Comparison of ENCODE assay signal across 17 cellular contexts in the genomic region with DNA sequence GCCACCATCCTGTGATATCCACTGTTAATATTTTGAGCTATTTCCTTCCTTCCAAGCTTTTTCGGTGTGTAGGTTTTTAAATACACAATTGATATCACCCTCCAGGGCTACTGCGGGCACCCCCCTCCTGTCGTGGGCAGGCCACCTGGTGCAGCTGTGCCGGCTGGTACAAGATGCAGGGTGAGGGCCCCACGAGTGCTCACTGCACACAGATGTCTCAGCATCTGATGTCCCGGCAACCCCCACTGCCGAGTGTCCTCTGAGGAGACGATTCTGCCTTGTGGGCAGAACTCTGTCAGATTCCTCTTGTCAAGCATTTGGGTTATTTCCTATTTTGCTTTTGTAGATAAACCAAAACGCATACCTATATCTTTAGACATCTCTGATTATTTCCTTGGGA. TPM values are rescaled to one million over a fixed set of nuclear protein-coding genes. Genes with fewer than 3 reads are reported as not detected.
A peak's percentile ranks its signal among the peaks of the same experiment; 100 is the strongest.
DNase-seq lines count a peak whose midpoint lies in the region; ATAC-seq and TF ChIP-seq lines count a peak whose summit lies in the region.
"Had no signal": no experiment of that assay in that cellular context is flagged by ENCODE, and none has a peak within 500 bp of the region (broad histone marks: within the 10 kb centered on the region; RNA-seq: fewer than 3 reads in every experiment).

No MANE protein-coding gene starts in this region.

- peaks cover 3% of the 10 kb centered on the region for H3K9me3 Mint-ChIP-seq in glutamatergic neuron (ENCODE audit: unreplicated experiment)
- H3K9me3 Mint-ChIP-seq in naive thymus-derived CD4-positive, alpha-beta T cell: peaks cover 0 to 33% (median 5%) of the 10 kb centered on the region in 11 donors
- H3K9me3 Mint-ChIP-seq in activated CD4-positive, alpha-beta memory T cell treated with anti-CD3 and anti-CD28 coated beads, Interleukin-2, amount 10 ng/mL, durations not matched to agents 7 days and 5 days: no peaks in the 10 kb centered on the region
- H3K9me3 Mint-ChIP-seq: GM23338 had no signal

- peaks cover 5% of the 10 kb centered on the region for H3K27me3 Mint-ChIP-seq in glutamatergic neuron (ENCODE audit: unreplicated experiment)
- H3K27me3 Mint-ChIP-seq in naive thymus-derived CD4-positive, alpha-beta T cell: peaks cover 3 to 28% (median 19%) of the 10 kb centered on the region in 5 donors
- peaks cover 4% of the 10 kb centered on the region for H3K27me3 Mint-ChIP-seq in activated CD4-positive, alpha-beta memory T cell treated with anti-CD3 and anti-CD28 coated beads, Interleukin-2, amount 10 ng/mL, durations not matched to agents 7 days and 5 days

- H3K4me1 Mint-ChIP-seq in glutamatergic neuron (ENCODE audit: low read depth, unreplicated experiment): peaks cover 15% of the 10 kb centered on the region
- no peaks in the 10 kb centered on the region for H3K4me1 Mint-ChIP-seq in naive thymus-derived CD4-positive, alpha-beta T cell
- H3K4me1 Mint-ChIP-seq in activated CD4-positive, alpha-beta memory T cell treated with anti-CD3 and anti-CD28 coated beads, Interleukin-2, amount 10 ng/mL, durations not matched to agents 7 days and 5 days: no peaks in the 10 kb centered on the region
- H3K4me1 Mint-ChIP-seq: CD14-positive monocyte, GM23338 had no signal

- H3K27me3 ChIP-seq in naive thymus-derived CD4-positive, alpha-beta T cell (ENCODE audit: control insufficient read depth in 2 of 2, insufficient read depth in 2 of 2, low read length in 2 of 2): no peaks in the 10 kb centered on the region
- H3K27me3 ChIP-seq: BE2C had no signal

- peak overlapping the region; percentile 70 for H3K4me3 Mint-ChIP-seq in glutamatergic neuron (ENCODE audit: unreplicated experiment)
- H3K4me3 Mint-ChIP-seq in naive thymus-derived CD4-positive, alpha-beta T cell: no peak overlapping the region
- no peak overlapping the region for H3K4me3 Mint-ChIP-seq in activated CD4-positive, alpha-beta memory T cell treated with anti-CD3 and anti-CD28 coated beads, Interleukin-2, amount 10 ng/mL, durations not matched to agents 7 days and 5 days
- H3K4me3 Mint-ChIP-seq: CD14-positive monocyte; CD4-positive, alpha-beta memory T cell; GM23338 had no signal

- ATAC-seq in naive thymus-derived CD4-positive, alpha-beta T cell: no peak
- ATAC-seq: GM12878, GM23338 had no signal

- H3K4me3 ChIP-seq in naive thymus-derived CD4-positive, alpha-beta T cell (ENCODE audit: low read length): no peak overlapping the region
- H3K4me3 ChIP-seq: GM12878, GM23338 had no signal

- intact Hi-C loops in naive thymus-derived CD4-positive, alpha-beta T cell (cut with micrococcal nuclease): no loop called here

- H3K9me3 ChIP-seq in naive thymus-derived CD4-positive, alpha-beta T cell (ENCODE audit: control insufficient read depth in 2 of 3, low read length in 3 of 3): peaks cover 0 to 4% (median 0%) of the 10 kb centered on the region in 3 experiments
- H3K9me3 ChIP-seq: BE2C had no signal

- POLR2A ChIA-PET in naive thymus-derived CD4-positive, alpha-beta T cell (lab: Charles Lee): no interaction called here
- POLR2A ChIA-PET in activated CD4-positive, alpha-beta memory T cell treated with anti-CD3 and anti-CD28 coated beads, Interleukin-2, amount 10 ng/mL, durations not matched to agents 7 days and 5 days (lab: Charles Lee): no interaction called here

- no peaks in the 10 kb centered on the region for H3K36me3 ChIP-seq in naive thymus-derived CD4-positive, alpha-beta T cell (ENCODE audit: control insufficient read depth in 2 of 3, insufficient read depth in 3 of 3, low read length in 3 of 3)
- H3K36me3 ChIP-seq: BE2C had no signal

- no peaks in the 10 kb centered on the region for H3K4me1 ChIP-seq in naive thymus-derived CD4-positive, alpha-beta T cell (ENCODE audit: control insufficient read depth in 2 of 2, insufficient read depth in 2 of 2, low read length in 2 of 2)
- H3K4me1 ChIP-seq: BE2C had no signal

- H3K27ac Mint-ChIP-seq in glutamatergic neuron (ENCODE audit: unreplicated experiment): peak overlapping the region; percentile 49
- no peak overlapping the region for H3K27ac Mint-ChIP-seq in naive thymus-derived CD4-positive, alpha-beta T cell
- no peak overlapping the region for H3K27ac Mint-ChIP-seq in activated CD4-positive, alpha-beta memory T cell treated with anti-CD3 and anti-CD28 coated beads, Interleukin-2, amount 10 ng/mL, durations not matched to agents 7 days and 5 days
- H3K27ac Mint-ChIP-seq: CD4-positive, alpha-beta memory T cell; GM23338 had no signal

- in situ Hi-C loops in GM13977 (cut with MboI; ENCODE audit: low pct_unique_long_range_greater_than_20kb, low sequenced_read_pairs, unreplicated experiment): no loop called here

- CTCF ChIA-PET in naive thymus-derived CD4-positive, alpha-beta T cell (lab: Charles Lee): no interaction called here
- CTCF ChIA-PET in activated CD4-positive, alpha-beta memory T cell treated with anti-CD3 and anti-CD28 coated beads, Interleukin-2, amount 10 ng/mL, durations not matched to agents 7 days and 5 days (lab: Charles Lee): interaction anchor here (0.6 kb wide), 1 partner anchor 775 kb away, joined by 4 read pairs; no protein-coding TSS in a partner anchor

- H3K27ac ChIP-seq in naive thymus-derived CD4-positive, alpha-beta T cell (ENCODE audit: low read depth, low read length): no peak overlapping the region

- TF ChIP-seq CTCF in glutamatergic neuron (IDR thresholded peaks at IDR 0.05; ENCODE audit: partially characterized antibody, unreplicated experiment): no peak
- no peak for TF ChIP-seq CTCF in GM13977 (IDR thresholded peaks at IDR 0.05; ENCODE audit: extremely low read depth, insufficient read depth, missing control alignments)

- DNase-seq in NCI-H524 (lab: John Stamatoyannopoulos, UW) (peak; percentile 2 to 64), NCI-H524 treated with DMSO at 0.1 percent for 48 hours (lab: John Stamatoyannopoulos, UW) (no peak), D341Med (ENCODE audit: low spot score) (peak; percentile 32), glutamatergic neuron (peak; percentile 33), GM13977 (ENCODE audit: low spot score) (no peak)
- no peak for DNase-seq in naive thymus-derived CD4-positive, alpha-beta T cell
- no peak for DNase-seq in activated CD4-positive, alpha-beta memory T cell treated with anti-CD3 and anti-CD28 coated beads, Interleukin-2, amount 10 ng/mL, durations not matched to agents 7 days and 5 days
- DNase-seq: 8988T; BE2C; CD4-positive, alpha-beta memory T cell; DMS79 treated with DMSO at 0.1 percent for 48 hours; EL; HCEC 1CT had no signal

- H3K36me3 Mint-ChIP-seq in glutamatergic neuron (ENCODE audit: unreplicated experiment): peaks cover 8% of the 10 kb centered on the region
- peaks cover 0 to 5% (median 0%) of the 10 kb centered on the region in 5 donors for H3K36me3 Mint-ChIP-seq in naive thymus-derived CD4-positive, alpha-beta T cell
- no peaks in the 10 kb centered on the region for H3K36me3 Mint-ChIP-seq in activated CD4-positive, alpha-beta memory T cell treated with anti-CD3 and anti-CD28 coated beads, Interleukin-2, amount 10 ng/mL, durations not matched to agents 7 days and 5 days (ENCODE audit: low read depth)
- H3K36me3 Mint-ChIP-seq: CD14-positive monocyte; CD4-positive, alpha-beta memory T cell had no signal

RNA-seq across cellular contexts. Expression of a gene that starts 25.1 kb away (rescaled TPM):
- total RNA-seq in glutamatergic neuron (ENCODE audit: unreplicated experiment): 84.4 TPM
- total RNA-seq in naive thymus-derived CD4-positive, alpha-beta T cell: under 1 TPM in 1 of 5 experiments, not detected in 4; 0.07 TPM
- not detected for polyA plus RNA-seq in naive thymus-derived CD4-positive, alpha-beta T cell
- not detected for total RNA-seq in activated CD4-positive, alpha-beta memory T cell treated with anti-CD3 and anti-CD28 coated beads, Interleukin-2, amount 10 ng/mL, durations not matched to agents 7 days and 5 days
- total RNA-seq: CD4-positive, alpha-beta memory T cell; HT-29 had no signal
- polyA plus RNA-seq: CD14-positive monocyte; CD4-positive, alpha-beta memory T cell had no signal

Comparison
In these comparisons a context has a peak if more than half of its experiments do, and no peak if none do; other contexts are left out.
1. DNase-seq: peak in NCI-H524 (2 of 2), D341Med (single experiment) and glutamatergic neuron (single experiment); none in NCI-H524 treated with DMSO at 0.1 percent for 48 hours (single experiment), naive thymus-derived CD4-positive, alpha-beta T cell (0 of 9), activated CD4-positive, alpha-beta memory T cell treated with anti-CD3 and anti-CD28 coated beads, Interleukin-2, amount 10 ng/mL, durations not matched to agents 7 days and 5 days (single experiment) and GM13977 (single experiment).
2. RNA of a gene that starts 25.1 kb away (total RNA-seq): 84.4 TPM in glutamatergic neuron (single experiment); 0.07 TPM in naive thymus-derived CD4-positive, alpha-beta T cell and not detected in activated CD4-positive, alpha-beta memory T cell treated with anti-CD3 and anti-CD28 coated beads, Interleukin-2, amount 10 ng/mL, durations not matched to agents 7 days and 5 days; every median in the first group is over 10 times any median in the second.